19 cellular contexts compared by ENCODE assay signal in the genomic region with DNA sequence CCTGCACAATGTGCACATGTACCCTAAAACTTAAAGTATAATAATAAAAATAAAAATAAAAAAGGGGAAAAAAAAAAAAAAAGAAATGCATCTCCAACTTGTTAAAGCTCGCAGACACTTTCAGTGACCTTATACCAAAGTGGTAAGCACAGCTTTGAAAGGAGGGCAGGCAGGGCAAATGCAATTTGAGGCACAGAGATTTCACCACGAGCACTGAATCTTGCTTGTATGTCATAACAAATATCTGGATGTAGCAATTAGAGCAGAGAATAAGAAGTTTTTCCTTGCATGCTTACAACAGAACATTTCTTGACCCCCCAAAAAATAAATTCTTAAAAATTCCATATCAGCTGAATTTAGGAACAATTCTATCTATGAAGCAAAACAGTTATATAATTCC.
"Had no signal": no experiment of that assay in that cellular context is flagged by ENCODE, and none has a peak within 500 bp of the region (broad histone marks: within the 10 kb centered on the region; RNA-seq: fewer than 3 reads in every experiment).

No MANE protein-coding gene starts in this region.

- FAIRE-seq: keratinocyte, small intestine had no signal

- H3K4me1 ChIP-seq: uterus had no signal

- DNase-seq: cerebellar nuclear complex; dorsolateral prefrontal cortex; effector CD8-positive, alpha-beta T cell; glutamatergic neuron; immature natural killer cell; left ventricle myocardium superior; mesendoderm; naive thymus-derived CD4-positive, alpha-beta T cell; nephron progenitor cell; ovary; right cardiac atrium; small intestine; stimulated activated CD4-positive, alpha-beta T cell treated with anti-CD3 and anti-CD28 coated beads, Interleukin-12 subunit alpha, Interleukin-12 subunit beta, amount 100 ng/mL, for 4 hours; stimulated activated naive CD4-positive, alpha-beta T cell; stomach; uterus had no signal

- H3K27ac ChIP-seq: dorsolateral prefrontal cortex, ovary had no signal

- H3K36me3 ChIP-seq: ovary, uterus had no signal

- H3K27me3 ChIP-seq: dorsolateral prefrontal cortex, gastroesophageal sphincter, ovary, stomach, uterus had no signal

- ATAC-seq: left ventricle myocardium superior; naive thymus-derived CD4-positive, alpha-beta T cell; right cardiac atrium had no signal

- H3K9me3 ChIP-seq: gastroesophageal sphincter, ovary, stomach, uterus had no signal

- H3K4me3 ChIP-seq: dorsolateral prefrontal cortex, lung, ovary, stomach, uterus had no signal
